In the genomic region with DNA sequence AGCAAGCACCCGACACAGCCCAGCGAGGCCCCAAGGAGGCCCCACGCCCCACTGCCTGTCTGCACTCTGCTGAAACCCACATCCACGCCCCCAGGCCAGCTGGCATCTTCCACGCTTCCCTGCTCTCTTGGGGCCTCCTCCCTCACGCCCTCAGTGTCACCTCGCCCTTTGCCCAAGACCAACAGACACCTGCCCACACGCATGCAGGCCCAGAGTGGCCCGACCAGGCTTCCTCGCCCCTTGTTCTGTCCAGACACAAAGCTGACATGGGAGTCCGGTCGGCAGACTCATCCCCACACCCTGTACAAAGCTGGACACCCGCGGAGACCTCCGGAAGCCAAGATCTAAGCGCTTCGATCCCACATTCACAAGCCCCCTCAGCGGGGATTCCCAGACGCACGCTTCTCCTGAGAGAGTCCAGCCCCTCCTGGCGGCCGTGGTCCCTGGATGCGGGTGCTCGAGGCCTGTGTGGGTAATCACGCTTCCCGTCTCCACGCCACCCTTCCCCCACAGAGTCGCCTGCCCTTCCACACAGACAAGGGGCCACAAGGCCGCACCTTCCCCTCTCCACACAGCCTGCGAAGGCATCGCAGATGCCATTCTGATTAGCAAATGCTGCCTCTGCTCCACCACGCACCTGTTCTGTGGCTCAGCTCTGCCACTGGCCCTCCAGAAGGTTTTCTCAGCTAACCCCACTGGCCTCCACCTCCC, we compare ENCODE assay signal across 10 cellular contexts.
DNase-seq lines count a peak whose midpoint lies in the region; ATAC-seq, FAIRE-seq and TF ChIP-seq lines count a peak whose summit lies in the region.
"Had no signal": no experiment of that assay in that cellular context is flagged by ENCODE, and none has a peak within 500 bp of the region (broad histone marks: within the 10 kb centered on the region; RNA-seq: fewer than 3 reads in every experiment).

No MANE protein-coding gene starts in this region.

- no peaks in the 10 kb centered on the region for H3K36me3 ChIP-seq in DND-41 (ENCODE audit: insufficient read depth, low read length)
- no peaks in the 10 kb centered on the region for H3K36me3 ChIP-seq in kidney (ENCODE audit: control insufficient read depth in 1 of 2, insufficient read depth in 2 of 2, low read length in 2 of 2)
- H3K36me3 ChIP-seq: breast epithelium, left lung had no signal

- DNase-seq in DND-41 (peak; percentile 31), GM20000 (ENCODE audit: low spot score) (peak; percentile 65), kidney (peak; percentile 80), NCI-H446 (lab: John Stamatoyannopoulos, UW) (no peak), EL (no peak), NCI-H1048 (lab: John Stamatoyannopoulos, UW) (no peak)

- no peak overlapping the region for H3K4me3 ChIP-seq in DND-41 (ENCODE audit: low read depth in 1 of 2, low read length in 2 of 2)
- no peak overlapping the region for H3K4me3 ChIP-seq in kidney (ENCODE audit: low read length in 2 of 2)
- H3K4me3 ChIP-seq: breast epithelium, left lung had no signal

- no peaks in the 10 kb centered on the region for H3K79me2 ChIP-seq in DND-41 (ENCODE audit: insufficient read depth, low read length)

- H3K9me3 ChIP-seq in DND-41 (ENCODE audit: insufficient read depth, low read length, severe bottlenecking), result no peaks in the 10 kb centered on the region
- H3K9me3 ChIP-seq in kidney (ENCODE audit: control insufficient read depth in 1 of 2, low read length in 2 of 2), result no peaks in the 10 kb centered on the region
- H3K9me3 ChIP-seq: breast epithelium, left lung had no signal

- H3K27me3 ChIP-seq in DND-41 (ENCODE audit: insufficient read depth, low read length, poor library complexity), result no peaks in the 10 kb centered on the region
- H3K27me3 ChIP-seq: breast epithelium, left lung had no signal

- H3K4me2 ChIP-seq in DND-41 (ENCODE audit: insufficient read depth, low read length), result no peak overlapping the region

- H4K20me1 ChIP-seq in DND-41 (ENCODE audit: insufficient read depth, low read length), result no peaks in the 10 kb centered on the region

- TF ChIP-seq CTCF in DND-41 (IDR thresholded peaks at IDR 0.05; ENCODE audit: borderline replicate concordance, extremely low read depth, low read length, poor library complexity, severe bottlenecking) (no peak), GM20000 (IDR thresholded peaks at IDR 0.05; ENCODE audit: extremely low read depth, missing control alignments) (no peak), kidney (IDR thresholded peaks at IDR 0.05; ENCODE audit: borderline replicate concordance, extremely low read depth, insufficient read depth) (no peak)

- ATAC-seq in DND-41 (ENCODE audit: insufficient read depth, low read depth) (peak; percentile 73), HG03460 (IDR thresholded peaks at IDR 0.05; ENCODE audit: unreplicated experiment) (peak; percentile 74), GM18520 (IDR thresholded peaks at IDR 0.05; ENCODE audit: unreplicated experiment) (no peak)
- ATAC-seq: left lung had no signal

- intact Hi-C loops in kidney (cut with DNase I), result no loop called here

- H3K27ac ChIP-seq in DND-41 (ENCODE audit: low read length) (no peak overlapping the region), kidney (ENCODE audit: low read depth in 2 of 2, low read length in 2 of 2) (no peak overlapping the region)
- H3K27ac ChIP-seq: breast epithelium, left lung had no signal

- H3K9ac ChIP-seq in DND-41 (ENCODE audit: low read depth, low read length), result no peak overlapping the region
- H3K9ac ChIP-seq in kidney (ENCODE audit: low read length in 2 of 2), result no peak overlapping the region

- no peak overlapping the region for H2AFZ ChIP-seq in DND-41 (ENCODE audit: low read depth, low read length)

- FAIRE-seq in kidney (lab: Jason Lieb, UNC), result no peak

- H3K4me1 ChIP-seq in DND-41 (ENCODE audit: insufficient read depth, low read length) (peaks cover 8% of the 10 kb centered on the region; the same call in 1 of the 2 replicates), kidney (ENCODE audit: control insufficient read depth in 1 of 2, insufficient read depth in 1 of 2, low read depth in 1 of 2, low read length in 2 of 2) (peaks cover 0 to 6% of the 10 kb centered on the region in 2 donors)
- H3K4me1 ChIP-seq: breast epithelium had no signal

Comparison
In these comparisons a context has a peak if more than half of its experiments do, and no peak if none do; other contexts are left out.
1. DNase-seq: peak in DND-41 (single experiment), GM20000 (single experiment) and kidney (single experiment); none in NCI-H446 (0 of 2), EL (single experiment) and NCI-H1048 (single experiment).